Comparison of ENCODE assay signal across 8 cellular contexts in the genomic region with DNA sequence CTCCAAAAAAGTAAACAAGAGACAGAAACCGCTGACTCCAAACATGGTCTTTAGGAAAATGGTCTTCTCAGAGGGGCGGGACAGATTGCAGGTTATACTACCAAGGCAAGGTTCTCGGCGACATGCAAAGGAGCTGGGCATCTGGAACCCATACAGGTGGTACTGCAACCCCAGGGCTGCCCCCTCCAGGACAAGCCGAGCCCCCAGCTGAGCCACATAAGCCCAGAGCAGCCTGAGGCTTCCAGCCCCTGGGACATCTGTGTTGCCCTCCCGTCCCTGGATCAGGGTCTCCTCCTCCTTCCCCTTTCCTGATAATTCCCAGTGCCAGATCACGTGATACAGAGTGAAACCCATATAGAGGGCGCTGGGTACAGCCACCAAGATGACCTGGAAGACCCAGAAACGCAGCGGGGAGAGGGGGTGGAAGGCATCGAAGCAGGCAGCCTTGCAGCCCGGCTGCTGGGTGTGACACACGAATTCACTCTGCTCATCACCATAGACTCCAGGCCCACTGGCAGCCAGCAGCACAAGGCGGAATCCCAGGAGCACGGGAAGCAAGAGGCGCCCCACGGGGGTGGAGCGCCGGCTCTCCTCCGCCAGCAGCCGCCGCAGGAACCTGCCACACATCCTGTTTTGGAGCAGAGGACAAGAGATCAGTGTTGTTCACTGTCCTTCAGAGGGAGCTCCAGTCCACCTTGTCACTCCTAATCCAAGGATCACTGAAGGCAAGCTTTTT. TPM values are rescaled to one million over a fixed set of nuclear protein-coding genes. Genes with fewer than 3 reads are reported as not detected.
DNase-seq lines count a peak whose midpoint lies in the region; ATAC-seq and TF ChIP-seq lines count a peak whose summit lies in the region.

A gene with protein sequence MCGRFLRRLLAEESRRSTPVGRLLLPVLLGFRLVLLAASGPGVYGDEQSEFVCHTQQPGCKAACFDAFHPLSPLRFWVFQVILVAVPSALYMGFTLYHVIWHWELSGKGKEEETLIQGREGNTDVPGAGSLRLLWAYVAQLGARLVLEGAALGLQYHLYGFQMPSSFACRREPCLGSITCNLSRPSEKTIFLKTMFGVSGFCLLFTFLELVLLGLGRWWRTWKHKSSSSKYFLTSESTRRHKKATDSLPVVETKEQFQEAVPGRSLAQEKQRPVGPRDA (minus strand): TSS at position 627 of the 736 bp plus-strand sequence. CDS start 0 bp downstream, at position 627.

- peaks cover 0 to 23% (median 16%) of the 10 kb centered on the region in 11 experiments; a peak in 13 of 22 replicates for H3K27me3 ChIP-seq in BLaER1 treated with 17β-estradiol and CSF1 and Interleukin-3, amounts not matched to agents 10 nM and 100 nM
- peaks cover 20% of the 10 kb centered on the region; the same call in 1 of the 2 replicates for H3K27me3 ChIP-seq in HCT116 (ENCODE audit: insufficient read depth, low read length)
- peaks cover 0 to 34% (median 0%) of the 10 kb centered on the region in 4 donors for H3K27me3 ChIP-seq in esophagus squamous epithelium
- H3K27me3 ChIP-seq in transverse colon, result peaks cover 43% of the 10 kb centered on the region

- H4K20me1 ChIP-seq in BLaER1 treated with 17β-estradiol and CSF1 and Interleukin-3, amounts not matched to agents 10 nM and 100 nM, result no peaks in the 10 kb centered on the region
- no peaks in the 10 kb centered on the region for H4K20me1 ChIP-seq in HCT116 (ENCODE audit: insufficient read depth)

- ATAC-seq in HCT116, result peak; percentile 97
- no peak for ATAC-seq in GM18907 (IDR thresholded peaks at IDR 0.05; ENCODE audit: unreplicated experiment)

- peak; percentile 76 for TF ChIP-seq RAD21 in HCT116 (IDR thresholded peaks at IDR 0.05; ENCODE audit: low read depth)

- peak within 1 kb of the TSS in 5 of 11 experiments; percentile 17 to 45 (median 32); a peak in 5 of 22 replicates for H3K27ac ChIP-seq in BLaER1 treated with 17β-estradiol and CSF1 and Interleukin-3, amounts not matched to agents 10 nM and 100 nM
- H3K27ac ChIP-seq in HCT116 (ENCODE audit: low read depth, low read length) (no peak within 1 kb of the TSS; the same call in 1 of the 2 replicates), esophagus squamous epithelium (peak within 1 kb of the TSS in 3 of 4 donors; percentile 4 to 40 (median 18)), transverse colon (peak within 1 kb of the TSS in 1 of 4 donors; percentile 2)

- no TSS peak for BruUV-seq in HCT116 (replicated peaks; lab: Mats Ljungman, UMichigan)

- in situ Hi-C loops in transverse colon (cut with MboI; ENCODE audit: low pct_ligation_motif_present in 1 of 4, low pct_unique_long_range_greater_than_20kb in 1 of 4, low sequenced_read_pairs in 3 of 4), result no loop called here

- peak within 1 kb of the TSS; percentile 73 to 90 (median 78) for H3K4me2 ChIP-seq in BLaER1 treated with 17β-estradiol and CSF1 and Interleukin-3, amounts not matched to agents 10 nM and 100 nM
- peak within 1 kb of the TSS; percentile 85 for H3K4me2 ChIP-seq in HCT116 (ENCODE audit: low read length)

- TF ChIP-seq CTCF in HCT116 (IDR thresholded peaks at IDR 0.05 in 2 of 3, conservative IDR thresholded peaks at IDR 0.05 in 1 of 3; ENCODE audit: borderline replicate concordance in 1 of 3, insufficient read depth in 1 of 3, low read depth in 2 of 3, low read length in 2 of 3), result peak; percentile 32 to 68 (median 55); a peak in 5 of 6 replicates
- TF ChIP-seq CTCF in esophagus squamous epithelium (IDR thresholded peaks at IDR 0.05), result peak in 3 of 6 experiments; percentile 19 to 48 (median 39)
- peak in 3 of 5 experiments; percentile 10 to 30 (median 14) for TF ChIP-seq CTCF in transverse colon (IDR thresholded peaks at IDR 0.05)

- peak within 1 kb of the TSS; percentile 27 to 61 (median 45); a peak in 16 of 20 replicates for H3K4me3 ChIP-seq in BLaER1 treated with 17β-estradiol and CSF1 and Interleukin-3, amounts not matched to agents 10 nM and 100 nM
- peak within 1 kb of the TSS; percentile 38 to 56 for H3K4me3 ChIP-seq in HCT116 (replicated peaks in 1 of 2; ENCODE audit: low read depth in 1 of 2, low read length in 2 of 2)
- H3K4me3 ChIP-seq in esophagus squamous epithelium, result peak within 1 kb of the TSS in 3 of 4 donors; percentile 26 to 59 (median 34)
- H3K4me3 ChIP-seq in transverse colon, result peak within 1 kb of the TSS in 2 of 4 donors; percentile 25 to 36

- no peak for TF ChIP-seq EP300 in transverse colon (IDR thresholded peaks at IDR 0.05; ENCODE audit: low read depth)

- POLR2A ChIA-PET in HCT116 (lab: Charles Lee), result interaction anchor here (1.7 kb wide), 1 partner anchor 10 kb away, joined by 16 read pairs; a partner anchor contains a TSS

- H3K36me3 ChIP-seq in BLaER1 treated with 17β-estradiol and CSF1 and Interleukin-3, amounts not matched to agents 10 nM and 100 nM, result no peaks in the 10 kb centered on the region
- no peaks in the 10 kb centered on the region for H3K36me3 ChIP-seq in HCT116 (ENCODE audit: control insufficient read depth in 1 of 2, insufficient read depth in 2 of 2, low read length in 2 of 2)
- no peaks in the 10 kb centered on the region for H3K36me3 ChIP-seq in esophagus squamous epithelium
- H3K36me3 ChIP-seq in transverse colon, result no peaks in the 10 kb centered on the region

- no peaks in the 10 kb centered on the region for H3K79me2 ChIP-seq in HCT116 (ENCODE audit: insufficient read depth, low read length)

- RAD21 ChIA-PET in HCT116 (lab: Charles Lee; ENCODE audit: low non-redundant PET in 1 of 2, low total read pairs in 2 of 2, uncharacterized antibody in 2 of 2, unreplicated experiment in 2 of 2), result interaction anchor here in 1 of 2 experiments (0.7 kb wide), 1 partner anchor 26 kb away, joined by 3 read pairs; no protein-coding TSS in a partner anchor

- H2AFZ ChIP-seq in HCT116 (ENCODE audit: low read depth, low read length, poor library complexity, severe bottlenecking), result peak within 1 kb of the TSS; percentile 78

- H3K9me3 ChIP-seq in BLaER1 treated with 17β-estradiol and CSF1 and Interleukin-3, amounts not matched to agents 10 nM and 100 nM (replicated peaks in 1 of 11), result no peaks in the 10 kb centered on the region
- H3K9me3 ChIP-seq in HCT116 (ENCODE audit: control insufficient read depth in 1 of 2, insufficient read depth in 1 of 2, low read depth in 1 of 2, low read length in 2 of 2) (no peaks in the 10 kb centered on the region), esophagus squamous epithelium (no peaks in the 10 kb centered on the region), transverse colon (no peaks in the 10 kb centered on the region)

- H3K9me2 ChIP-seq in HCT116 (ENCODE audit: insufficient read depth), result no peaks in the 10 kb centered on the region

- TF ChIP-seq POLR2A in HCT116 (IDR thresholded peaks at IDR 0.05; ENCODE audit: borderline replicate concordance, extremely low read depth, insufficient read depth, insufficient read length) (no peak), esophagus squamous epithelium (IDR thresholded peaks at IDR 0.05) (no peak), transverse colon (IDR thresholded peaks at IDR 0.05) (no peak)

- H3K4me1 ChIP-seq in BLaER1 treated with 17β-estradiol and CSF1 and Interleukin-3, amounts not matched to agents 10 nM and 100 nM, result peaks cover 10 to 29% (median 17%) of the 10 kb centered on the region in 10 experiments; a peak in 18 of 20 replicates
- peaks cover 7 to 14% of the 10 kb centered on the region in 2 experiments; a peak in 3 of 4 replicates for H3K4me1 ChIP-seq in HCT116 (ENCODE audit: control insufficient read depth in 1 of 2, insufficient read depth in 2 of 2, low read length in 2 of 2)
- peaks cover 7 to 15% (median 11%) of the 10 kb centered on the region in 3 donors for H3K4me1 ChIP-seq in esophagus squamous epithelium
- H3K4me1 ChIP-seq in transverse colon, result peaks cover 0 to 9% (median 5%) of the 10 kb centered on the region in 4 donors

- intact Hi-C loops in HCT116 (cut with micrococcal nuclease), result no loop called here
- intact Hi-C loops in esophagus squamous epithelium (cut with DNase I), result loop anchor here (10.0 kb wide), 1 partner anchor 136 kb away; no protein-coding TSS in a partner anchor
- intact Hi-C loops in transverse colon (cut with DNase I; ENCODE audit: low total_unique reads), result no loop called here

- 54 to 60% methylated on average over 5 to 6 of the region's 22 CpGs for WGBS in esophagus squamous epithelium, 2 donors
- WGBS in transverse colon (ENCODE audit: low coverage in 1 of 2), 2 donors, result 17% methylated on average over 22 of the region's 22 CpGs; no CpG with 5 or more reads in 1 of the 2 donors

- peak within 1 kb of the TSS in 10 of 11 experiments; percentile 25 to 59 (median 47); a peak in 15 of 22 replicates for H3K9ac ChIP-seq in BLaER1 treated with 17β-estradiol and CSF1 and Interleukin-3, amounts not matched to agents 10 nM and 100 nM
- H3K9ac ChIP-seq in HCT116 (ENCODE audit: low read length), result peak within 1 kb of the TSS; percentile 34

- peak; percentile 49 for DNase-seq in HCT116 (ENCODE audit: low read depth, low spot score)
- peak; percentile 80 for DNase-seq in NCI-H748 (lab: John Stamatoyannopoulos, UW; ENCODE audit: unreplicated experiment)
- peak; percentile 21 for DNase-seq in activated T-cell treated with anti-CD3 and anti-CD28 coated beads for 24 hours (ENCODE audit: low read depth)
- no peak for DNase-seq in esophagus squamous epithelium (lab: John Stamatoyannopoulos, UW)
- DNase-seq in myocyte (ENCODE audit: low read depth), result peak; percentile 83
- peak; percentile 53 for DNase-seq in transverse colon

- CTCF ChIA-PET in HCT116 (lab: Charles Lee), result interaction anchor here (0.5 to 1.6 kb wide), 8 partner anchors 10 to 154 kb away, joined by 3 to 17 read pairs (median 4); a partner anchor contains a TSS

TF ChIP-seq in HCT116, 20 proteins besides CTCF, POLR2A, EP300 and RAD21 (continues in another document):
- TF ChIP-seq YY1 (IDR thresholded peaks at IDR 0.05; ENCODE audit: extremely low read depth, insufficient replicate concordance, low read depth, low read length) (no peak), EZH2phosphoT487 (IDR thresholded peaks at IDR 0.05; ENCODE audit: borderline replicate concordance) (no peak), CBX3 (IDR thresholded peaks at IDR 0.05; ENCODE audit: low read depth) (no peak), EZH2 (IDR thresholded peaks at IDR 0.05) (no peak)

RNA-seq across cellular contexts. Expression of the gene that starts here (rescaled TPM):
- total RNA-seq in HCT116 (2021; ENCODE audit: unreplicated experiment) (0.76 TPM), esophagus squamous epithelium (under 1 TPM in 1 of 4 donors, not detected in 3; 0.26 TPM), myocyte (not detected in 2 replicates), transverse colon (not detected)
- 0.21 and 0.47 TPM in 2 replicates for polyA plus RNA-seq in HCT116 (2012)
- polyA plus RNA-seq in myocyte (2012), result 0.35 TPM

Comparison
In these comparisons a context has a peak if more than half of its experiments do, and no peak if none do; other contexts are left out.
1. Peak in DNase-seq, ATAC-seq, H3K4me3 ChIP-seq, H3K9ac ChIP-seq and H3K4me2 ChIP-seq in HCT116; RNA of the gene not detected or under 1 TPM.
2. Peak in DNase-seq in myocyte; RNA of the gene not detected or under 1 TPM.
3. Peak in DNase-seq in transverse colon; RNA of the gene not detected or under 1 TPM.